ENCODE assay signal across 35 cellular contexts in genomic region chr1:198411240-198411639, GRCh38.
"Had no signal": no experiment of that assay in that cellular context is flagged by ENCODE, and none has a peak within 500 bp of the region (broad histone marks: within the 10 kb centered on the region; RNA-seq: fewer than 3 reads in every experiment).

No MANE protein-coding gene starts in this region.

- DNase-seq: Karpas-422, Kasumi-1, MG63, MM.1S, MV-4-11, NCI-H1048, NCI-H1092, NCI-H1092 treated with DMSO at 0.1 percent for 48 hours, NCI-H1105, NCI-H1105 treated with DMSO at 0.1 percent for 48 hours, NCI-H1417, NCI-H1417 treated with DMSO at 0.1 percent for 48 hours, NCI-H1436, NCI-H1436 treated with DMSO at 0.1 percent for 48 hours, NCI-H146, NCI-H1694 treated with DMSO at 0.1 percent for 48 hours, NCI-H187, NCI-H187 treated with DMSO at 0.1 percent for 48 hours, NCI-H1930, NCI-H2029, NCI-H2029 treated with DMSO at 0.1 percent for 48 hours, NCI-H2081, NCI-H2081 treated with DMSO at 0.1 percent for 48 hours, NCI-H2107, NCI-H2171, NCI-H2171 treated with DMSO at 0.1 percent for 48 hours, NCI-H2227 treated with DMSO at 0.1 percent for 48 hours, NCI-H226, NCI-H345, NCI-H446, NCI-H446 treated with DMSO at 0.1 percent for 48 hours, NCI-H510A, NCI-H510A treated with DMSO at 0.1 percent for 48 hours, NCI-H524, NCI-H524 treated with DMSO at 0.1 percent for 48 hours had no signal

- H3K4me3 ChIP-seq: MG63 had no signal

- H3K36me3 ChIP-seq: MG63 had no signal

- H3K27me3 ChIP-seq: MG63 had no signal
